ENCODE assay signal across 17 cellular contexts in genomic region chr6:8947900-8948299, GRCh38.
DNase-seq lines count a peak whose midpoint lies in the region; ATAC-seq and TF ChIP-seq lines count a peak whose summit lies in the region.
"Had no signal": no experiment of that assay in that cellular context is flagged by ENCODE, and none has a peak within 500 bp of the region (broad histone marks: within the 10 kb centered on the region; RNA-seq: fewer than 3 reads in every experiment).

No MANE protein-coding gene starts in this region.

- no peak overlapping the region for H3K4me3 ChIP-seq in prostate gland
- H3K4me3 ChIP-seq: BLaER1 treated with 17β-estradiol and CSF1 and Interleukin-3, amounts not matched to agents 10 nM and 100 nM had no signal

- no peaks in the 10 kb centered on the region for H3K4me1 ChIP-seq in prostate gland (replicated peaks)
- H3K4me1 ChIP-seq: BLaER1 treated with 17β-estradiol and CSF1 and Interleukin-3, amounts not matched to agents 10 nM and 100 nM had no signal

- no peaks in the 10 kb centered on the region for H3K27me3 ChIP-seq in prostate gland (replicated peaks; ENCODE audit: insufficient read depth)
- H3K27me3 ChIP-seq: BLaER1 treated with 17β-estradiol and CSF1 and Interleukin-3, amounts not matched to agents 10 nM and 100 nM had no signal

- peaks cover 19% of the 10 kb centered on the region for H3K4me1 Mint-ChIP-seq in glutamatergic neuron (ENCODE audit: low read depth, unreplicated experiment)
- no peaks in the 10 kb centered on the region for H3K4me1 Mint-ChIP-seq in naive thymus-derived CD8-positive, alpha-beta T cell

- peaks cover 2% of the 10 kb centered on the region for H3K27me3 Mint-ChIP-seq in glutamatergic neuron (ENCODE audit: unreplicated experiment)
- peaks cover 0 to 12% (median 5%) of the 10 kb centered on the region in 5 donors for H3K27me3 Mint-ChIP-seq in naive thymus-derived CD8-positive, alpha-beta T cell

- intact Hi-C loops in prostate gland (cut with DNase I), result no loop called here

- peaks cover 2% of the 10 kb centered on the region for H3K9me3 Mint-ChIP-seq in glutamatergic neuron (ENCODE audit: unreplicated experiment)
- H3K9me3 Mint-ChIP-seq in naive thymus-derived CD8-positive, alpha-beta T cell, result no peaks in the 10 kb centered on the region
- H3K9me3 Mint-ChIP-seq: CD4-positive, alpha-beta T cell had no signal

- peak overlapping the region; percentile 69 for H3K27ac Mint-ChIP-seq in glutamatergic neuron (ENCODE audit: unreplicated experiment)
- H3K27ac Mint-ChIP-seq in naive thymus-derived CD8-positive, alpha-beta T cell, result no peak overlapping the region
- H3K27ac Mint-ChIP-seq: CD4-positive, alpha-beta T cell had no signal

- no peak for TF ChIP-seq POLR2A in prostate gland (IDR thresholded peaks at IDR 0.05)

- peak; percentile 0 for DNase-seq in EH (ENCODE audit: low read depth)
- peak; percentile 41 for DNase-seq in NCI-H69 (lab: John Stamatoyannopoulos, UW)
- no peak for DNase-seq in glutamatergic neuron
- DNase-seq in HCEC 1CT, result no peak
- DNase-seq in prostate gland (ENCODE audit: low spot score), result no peak
- no peak for DNase-seq in NCI-H2227 (lab: John Stamatoyannopoulos, UW; ENCODE audit: unreplicated experiment)
- no peak for DNase-seq in naive thymus-derived CD8-positive, alpha-beta T cell
- DNase-seq: 8988T; Calu3; CD4-positive, alpha-beta T cell; DMS 273 treated with DMSO at 0.1 percent for 48 hours; EL; IMR-90; KG1 had no signal

- no peaks in the 10 kb centered on the region for H3K9me3 ChIP-seq in prostate gland
- H3K9me3 ChIP-seq: BLaER1 treated with 17β-estradiol and CSF1 and Interleukin-3, amounts not matched to agents 10 nM and 100 nM had no signal

- ATAC-seq in GM18870 (IDR thresholded peaks at IDR 0.05; ENCODE audit: unreplicated experiment), result peak; percentile 65
- no peak for ATAC-seq in naive thymus-derived CD8-positive, alpha-beta T cell
- ATAC-seq: HCT116 had no signal

- no peaks in the 10 kb centered on the region for H3K36me3 ChIP-seq in prostate gland
- H3K36me3 ChIP-seq: BLaER1 treated with 17β-estradiol and CSF1 and Interleukin-3, amounts not matched to agents 10 nM and 100 nM had no signal

- no peaks in the 10 kb centered on the region for H3K36me3 Mint-ChIP-seq in glutamatergic neuron (ENCODE audit: unreplicated experiment)
- no peaks in the 10 kb centered on the region for H3K36me3 Mint-ChIP-seq in naive thymus-derived CD8-positive, alpha-beta T cell

- POLR2A ChIA-PET in naive thymus-derived CD8-positive, alpha-beta T cell (lab: Charles Lee), result no interaction called here

- TF ChIP-seq CTCF in glutamatergic neuron (IDR thresholded peaks at IDR 0.05; ENCODE audit: partially characterized antibody, unreplicated experiment) (no peak), prostate gland (IDR thresholded peaks at IDR 0.05) (no peak)

- WGBS in prostate gland, result 58% methylated on average over 4 of the region's 4 CpGs

- no peak overlapping the region for H3K4me3 Mint-ChIP-seq in glutamatergic neuron (ENCODE audit: unreplicated experiment)
- H3K4me3 Mint-ChIP-seq in naive thymus-derived CD8-positive, alpha-beta T cell, result no peak overlapping the region
- H3K4me3 Mint-ChIP-seq: CD4-positive, alpha-beta T cell had no signal

- H3K27ac ChIP-seq in prostate gland, result no peak overlapping the region
- H3K27ac ChIP-seq: BLaER1 treated with 17β-estradiol and CSF1 and Interleukin-3, amounts not matched to agents 10 nM and 100 nM had no signal

Comparison
In these comparisons a context has a peak if more than half of its experiments do, and no peak if none do; other contexts are left out.
1. DNase-seq: peak in EH (single experiment) and NCI-H69 (single experiment); none in glutamatergic neuron (single experiment), HCEC 1CT (single experiment), prostate gland (single experiment), NCI-H2227 (single experiment) and naive thymus-derived CD8-positive, alpha-beta T cell (0 of 10).